In genomic region chr17:7704601-7705268, GRCh38 we compare ENCODE assay signal across 8 cellular contexts. TPM values are rescaled to one million over a fixed set of nuclear protein-coding genes. Genes with fewer than 3 reads are reported as not detected.
DNase-seq lines count a peak whose midpoint lies in the region; ATAC-seq, FAIRE-seq and TF ChIP-seq lines count a peak whose summit lies in the region.

A gene with protein sequence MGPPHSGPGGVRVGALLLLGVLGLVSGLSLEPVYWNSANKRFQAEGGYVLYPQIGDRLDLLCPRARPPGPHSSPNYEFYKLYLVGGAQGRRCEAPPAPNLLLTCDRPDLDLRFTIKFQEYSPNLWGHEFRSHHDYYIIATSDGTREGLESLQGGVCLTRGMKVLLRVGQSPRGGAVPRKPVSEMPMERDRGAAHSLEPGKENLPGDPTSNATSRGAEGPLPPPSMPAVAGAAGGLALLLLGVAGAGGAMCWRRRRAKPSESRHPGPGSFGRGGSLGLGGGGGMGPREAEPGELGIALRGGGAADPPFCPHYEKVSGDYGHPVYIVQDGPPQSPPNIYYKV (plus strand): TSS chr17:7705202. CDS start chr17:7705599, 397 bp downstream.

- DNase-seq in D721Med (ENCODE audit: insufficient read length, low spot score) = peak; percentile 48
- peak; percentile 22 for DNase-seq in NCI-H128 (lab: John Stamatoyannopoulos, UW; ENCODE audit: unreplicated experiment)
- peak; percentile 78 for DNase-seq in kidney
- no peak for DNase-seq in testis
- DNase-seq in medulla oblongata (ENCODE audit: extremely low spot score) = no peak
- DNase-seq in NCI-H526 treated with DMSO at 0.1 percent for 48 hours (lab: John Stamatoyannopoulos, UW) = no peak

- no peak for FAIRE-seq in D721Med (lab: Jason Lieb, UNC)
- no peak for FAIRE-seq in kidney (lab: Jason Lieb, UNC)

- peak within 1 kb of the TSS; percentile 14 to 35 for H3K4me3 ChIP-seq in kidney (ENCODE audit: low read length in 2 of 2)
- peak within 1 kb of the TSS; percentile 29 to 52 for H3K4me3 ChIP-seq in testis

- peak within 1 kb of the TSS; percentile 91 to 96 (median 95) for H3K4me3 Mint-ChIP-seq in brain

- intact Hi-C loops in kidney (cut with DNase I) (no loop called here), testis (cut with DNase I; ENCODE audit: low total_unique reads) (no loop called here)

- no peak for TF ChIP-seq CTCF in D721Med (IDR thresholded peaks at IDR 0.05; ENCODE audit: insufficient read depth, missing control alignments)
- TF ChIP-seq CTCF in brain (conservative IDR thresholded peaks at IDR 0.05) = no peak
- TF ChIP-seq CTCF in kidney (IDR thresholded peaks at IDR 0.05; ENCODE audit: borderline replicate concordance, extremely low read depth, insufficient read depth) = no peak
- TF ChIP-seq CTCF in testis (IDR thresholded peaks at IDR 0.05) = no peak

- H3K27ac Mint-ChIP-seq in brain = peak within 1 kb of the TSS; percentile 87 to 98 (median 92)

- H3K27me3 Mint-ChIP-seq in brain = peaks cover 8% of the 10 kb centered on the region

- ATAC-seq in GM21390 (IDR thresholded peaks at IDR 0.05; ENCODE audit: unreplicated experiment) = no peak

- H3K27ac ChIP-seq in kidney (ENCODE audit: low read depth in 2 of 2, low read length in 2 of 2) = no peak within 1 kb of the TSS
- H3K27ac ChIP-seq in testis = no peak within 1 kb of the TSS

- WGBS in testis, 2 donors = 1 to 2% methylated on average over 26 to 45 of the region's 45 CpGs

- H3K27me3 ChIP-seq in testis = no peaks in the 10 kb centered on the region

- no peak for TF ChIP-seq POLR2A in testis (IDR thresholded peaks at IDR 0.05)

- no peak within 1 kb of the TSS for H3K9ac ChIP-seq in kidney (ENCODE audit: low read length in 2 of 2)

- peaks cover 55% of the 10 kb centered on the region for H3K4me1 Mint-ChIP-seq in brain

- H3K36me3 Mint-ChIP-seq in brain = peaks cover 6% of the 10 kb centered on the region

- H3K36me3 ChIP-seq in kidney (ENCODE audit: control insufficient read depth in 1 of 2, insufficient read depth in 2 of 2, low read length in 2 of 2) = peaks cover 0 to 11% of the 10 kb centered on the region in 2 donors
- no peaks in the 10 kb centered on the region for H3K36me3 ChIP-seq in testis (ENCODE audit: low read depth, missing control alignments)

- H3K4me1 ChIP-seq in kidney (ENCODE audit: control insufficient read depth in 1 of 2, insufficient read depth in 1 of 2, low read depth in 1 of 2, low read length in 2 of 2) (peaks cover 0 to 4% of the 10 kb centered on the region in 2 donors), testis (peaks cover 16% of the 10 kb centered on the region)

- H3K9me3 Mint-ChIP-seq in brain = peaks cover 0 to 9% (median 0%) of the 10 kb centered on the region in 5 experiments

- H3K9me3 ChIP-seq in kidney (ENCODE audit: control insufficient read depth in 1 of 2, low read length in 2 of 2) = no peaks in the 10 kb centered on the region
- H3K9me3 ChIP-seq in testis = no peaks in the 10 kb centered on the region

RNA-seq across cellular contexts. Expression of the gene that starts here (rescaled TPM):
- 54.0 TPM for polyA plus RNA-seq in brain (ENCODE audit: insufficient read depth, low read depth, low replicate concordance)
- total RNA-seq in kidney = 3.5 TPM
- 2.3 TPM for polyA plus RNA-seq in kidney (ENCODE audit: insufficient read depth, low read depth, low replicate concordance)
- 1 to 10 TPM in 1 of 2 donors, under 1 TPM in 1; 0.93 to 2.0 TPM for total RNA-seq in testis
- 3.5 TPM for polyA plus RNA-seq in testis (ENCODE audit: insufficient read depth, low read depth, low replicate concordance)

Comparison
In these comparisons a context has a peak if more than half of its experiments do, and no peak if none do; other contexts are left out.
1. RNA of the gene that starts here (polyA plus RNA-seq): 54.0 TPM in brain (single experiment); 3.5 TPM in testis (single experiment) and 2.3 TPM in kidney (single experiment); every median in the first group is over 10 times any median in the second.
2. DNase-seq: peak in D721Med (single experiment), NCI-H128 (single experiment) and kidney (single experiment); none in testis (single experiment), medulla oblongata (single experiment) and NCI-H526 treated with DMSO at 0.1 percent for 48 hours (single experiment).